ENCODE assay signal across 8 cellular contexts in genomic region chrX:91434351-91435168, GRCh38. TPM values are rescaled to one million over a fixed set of nuclear protein-coding genes. Genes with fewer than 3 reads are reported as not detected.
DNase-seq lines count a peak whose midpoint lies in the region; ATAC-seq lines count a peak whose summit lies in the region.

TSS of gene PABPC5 (plus strand) at chrX:91434839. CDS start at chrX:91435578, 739 bp downstream.

- H3K4me2 ChIP-seq in skeletal muscle satellite cell (ENCODE audit: low read length) = peak within 1 kb of the TSS; percentile 89

- peak within 1 kb of the TSS; percentile 81 for H3K4me3 ChIP-seq in skeletal muscle satellite cell (ENCODE audit: low read length)

- H3K36me3 ChIP-seq in skeletal muscle satellite cell (ENCODE audit: insufficient read depth, low read length) = no peaks in the 10 kb centered on the region

- ATAC-seq in HG03025 (IDR thresholded peaks at IDR 0.05; ENCODE audit: low FRiP score, unreplicated experiment) = no peak

- H3K4me1 ChIP-seq in skeletal muscle satellite cell (ENCODE audit: control insufficient read depth, insufficient read depth, low read length) = peaks cover 6% of the 10 kb centered on the region

- DNase-seq in NCI-H1105 treated with DMSO at 0.1 percent for 48 hours (lab: John Stamatoyannopoulos, UW) (peak; percentile 80), cerebellum (ENCODE audit: low spot score) (peak; percentile 25), iris pigment epithelial cell (ENCODE audit: low read depth) (peak; percentile 36), GM19238 (ENCODE audit: insufficient read length, low spot score) (no peak), SIG-M5 (lab: John Stamatoyannopoulos, UW) (no peak), NK-92 (lab: John Stamatoyannopoulos, UW; ENCODE audit: unreplicated experiment) (no peak)

- H3K9ac ChIP-seq in skeletal muscle satellite cell (ENCODE audit: low read depth, low read length) = peak within 1 kb of the TSS; percentile 86

- no peaks in the 10 kb centered on the region for H3K9me3 ChIP-seq in skeletal muscle satellite cell (replicated peaks; ENCODE audit: low read length)

- no peaks in the 10 kb centered on the region for H3K27me3 ChIP-seq in skeletal muscle satellite cell (ENCODE audit: control insufficient read depth, insufficient read depth, low read length)

RNA-seq across cellular contexts. Expression of gene PABPC5, which starts in this region (rescaled TPM):
- total RNA-seq in cerebellum = 11.0 TPM
- 2.0 and 2.6 TPM in 2 replicates for total RNA-seq in skeletal muscle satellite cell (2012; rRNA removed)

Comparison
In these comparisons a context has a peak if more than half of its experiments do, and no peak if none do; other contexts are left out.
1. DNase-seq: peak in NCI-H1105 treated with DMSO at 0.1 percent for 48 hours (single experiment), cerebellum (single experiment) and iris pigment epithelial cell (single experiment); none in GM19238 (single experiment), SIG-M5 (single experiment) and NK-92 (single experiment).